ENCODE assay signal across 23 cellular contexts in genomic region chr4:169263791-169264392, GRCh38. TPM values are rescaled to one million over a fixed set of nuclear protein-coding genes. Genes with fewer than 3 reads are reported as not detected.
DNase-seq lines count a peak whose midpoint lies in the region; ATAC-seq and TF ChIP-seq lines count a peak whose summit lies in the region.
"Had no signal": no experiment of that assay in that cellular context is flagged by ENCODE, and none has a peak within 500 bp of the region (broad histone marks: within the 10 kb centered on the region; RNA-seq: fewer than 3 reads in every experiment).

No MANE protein-coding gene starts in this region.

- H3K9me3 ChIP-seq in body of pancreas (no peaks in the 10 kb centered on the region), lung (ENCODE audit: control insufficient read depth in 2 of 2, insufficient read depth in 1 of 2, low read length in 1 of 2) (peaks cover 0 to 2% of the 10 kb centered on the region in 2 donors), transverse colon (no peaks in the 10 kb centered on the region)
- H3K9me3 ChIP-seq: Peyer's patch had no signal

- POLR2A ChIA-PET in RWPE1 (lab: Yijun Ruan, JAX; ENCODE audit: low non-redundant PET): no interaction called here

- TF ChIP-seq CTCF in body of pancreas (IDR thresholded peaks at IDR 0.05) (no peak), lung (IDR thresholded peaks at IDR 0.05; ENCODE audit: control extremely low read depth, extremely low read depth) (no peak), transverse colon (IDR thresholded peaks at IDR 0.05) (no peak), RWPE1 (conservative IDR thresholded peaks at IDR 0.05; ENCODE audit: low read depth) (no peak)

- no peak overlapping the region for H3K27ac Mint-ChIP-seq in activated CD4-positive, alpha-beta T cell treated with anti-CD3 and anti-CD28 coated beads, Interleukin-2, amount 10 ng/mL, durations not matched to agents 24 days and 14 days
- H3K27ac Mint-ChIP-seq: activated CD4-positive, alpha-beta T cell treated with anti-CD3 and anti-CD28 coated beads, Interleukin-2, amount 10 ng/mL, durations not matched to agents 7 days and 5 days; activated CD8-positive, alpha-beta memory T cell treated with anti-CD3 and anti-CD28 coated beads, Interleukin-2, amount 10 ng/mL, durations not matched to agents 7 days and 5 days; activated naive CD4-positive, alpha-beta T cell treated with anti-CD3 and anti-CD28 coated beads, Interleukin-2, amount 10 ng/mL, durations not matched to agents 7 days and 5 days; mesothelial cell of epicardium; nephron progenitor cell; T-helper 1 cell treated with Interleukin-12 subunit alpha and Interleukin-12 subunit beta and Interleukin-4 antibody, amounts not matched to agents 30 μg/mL and 1 μg/mL, for 36 hours had no signal

- H3K36me3 Mint-ChIP-seq in activated CD4-positive, alpha-beta T cell treated with anti-CD3 and anti-CD28 coated beads, Interleukin-2, amount 10 ng/mL, durations not matched to agents 24 days and 14 days (ENCODE audit: low read depth): no peaks in the 10 kb centered on the region
- H3K36me3 Mint-ChIP-seq: activated CD8-positive, alpha-beta memory T cell treated with anti-CD3 and anti-CD28 coated beads, Interleukin-2, amount 10 ng/mL, durations not matched to agents 7 days and 5 days; activated naive CD4-positive, alpha-beta T cell treated with anti-CD3 and anti-CD28 coated beads, Interleukin-2, amount 10 ng/mL, durations not matched to agents 7 days and 5 days had no signal

- peaks cover 46% of the 10 kb centered on the region for H3K27me3 Mint-ChIP-seq in activated CD4-positive, alpha-beta T cell treated with anti-CD3 and anti-CD28 coated beads, Interleukin-2, amount 10 ng/mL, durations not matched to agents 24 days and 14 days

- WGBS in body of pancreas, 2 donors: 56 to 77% methylated on average over 1 of the region's 1 CpG
- 40 to 68% methylated on average over 1 of the region's 1 CpG for WGBS in lung, 2 donors
- 71 to 75% methylated on average over 1 of the region's 1 CpG for WGBS in transverse colon (ENCODE audit: low coverage in 1 of 2), 2 donors

- no peaks in the 10 kb centered on the region for H3K27me3 ChIP-seq in body of pancreas
- H3K27me3 ChIP-seq in lung (ENCODE audit: control insufficient read depth, insufficient read depth): no peaks in the 10 kb centered on the region
- no peaks in the 10 kb centered on the region for H3K27me3 ChIP-seq in transverse colon
- H3K27me3 ChIP-seq: cardiac muscle cell, Peyer's patch had no signal

- H3K36me3 ChIP-seq in body of pancreas (replicated peaks in 1 of 2; ENCODE audit: insufficient read depth in 1 of 2, low read depth in 2 of 2) (no peaks in the 10 kb centered on the region), lung (ENCODE audit: control insufficient read depth in 2 of 2, insufficient read depth in 2 of 2, low read length in 2 of 2) (no peaks in the 10 kb centered on the region), transverse colon (no peaks in the 10 kb centered on the region)
- H3K36me3 ChIP-seq: cardiac muscle cell had no signal

- H3K4me1 ChIP-seq in body of pancreas (peaks cover 65% of the 10 kb centered on the region), lung (ENCODE audit: control insufficient read depth in 2 of 2, insufficient read depth in 2 of 2, low read length in 2 of 2) (peaks cover 16 to 24% of the 10 kb centered on the region in 2 donors), transverse colon (peaks cover 5 to 95% (median 36%) of the 10 kb centered on the region in 4 donors)
- H3K4me1 ChIP-seq: parathyroid adenoma had no signal

- ATAC-seq in body of pancreas: peak; percentile 33
- ATAC-seq in lung (ENCODE audit: insufficient read depth, low FRiP score): peak; percentile 60
- ATAC-seq in HG03342 (IDR thresholded peaks at IDR 0.05; ENCODE audit: unreplicated experiment): no peak
- ATAC-seq: activated CD8-positive, alpha-beta memory T cell treated with anti-CD3 and anti-CD28 coated beads, Interleukin-2, amount 10 ng/mL, durations not matched to agents 7 days and 5 days; sciatic nerve had no signal

- no peaks in the 10 kb centered on the region for H3K9me3 Mint-ChIP-seq in activated CD4-positive, alpha-beta T cell treated with anti-CD3 and anti-CD28 coated beads, Interleukin-2, amount 10 ng/mL, durations not matched to agents 24 days and 14 days
- H3K9me3 Mint-ChIP-seq: activated CD4-positive, alpha-beta T cell treated with anti-CD3 and anti-CD28 coated beads, Interleukin-2, amount 10 ng/mL, durations not matched to agents 7 days and 5 days; activated naive CD4-positive, alpha-beta T cell treated with anti-CD3 and anti-CD28 coated beads, Interleukin-2, amount 10 ng/mL, durations not matched to agents 7 days and 5 days; mesothelial cell of epicardium; T-helper 1 cell treated with Interleukin-12 subunit alpha and Interleukin-12 subunit beta and Interleukin-4 antibody, amounts not matched to agents 30 μg/mL and 1 μg/mL, for 36 hours had no signal

- no peak overlapping the region for H3K4me3 ChIP-seq in body of pancreas
- no peak overlapping the region for H3K4me3 ChIP-seq in lung
- H3K4me3 ChIP-seq in transverse colon: no peak overlapping the region
- H3K4me3 ChIP-seq: cardiac muscle cell, Peyer's patch had no signal

- in situ Hi-C loops in transverse colon (cut with MboI; ENCODE audit: low pct_ligation_motif_present in 1 of 4, low pct_unique_long_range_greater_than_20kb in 1 of 4, low sequenced_read_pairs in 3 of 4): no loop called here

- TF ChIP-seq POLR2A in body of pancreas (IDR thresholded peaks at IDR 0.05) (no peak), transverse colon (IDR thresholded peaks at IDR 0.05) (peak; percentile 17)

- intact Hi-C loops in activated CD4-positive, alpha-beta T cell treated with anti-CD3 and anti-CD28 coated beads, Interleukin-2, amount 10 ng/mL, durations not matched to agents 24 days and 14 days (cut with micrococcal nuclease): no loop called here
- intact Hi-C loops in body of pancreas (cut with DNase I): no loop called here
- intact Hi-C loops in transverse colon (cut with DNase I; ENCODE audit: low total_unique reads): no loop called here

- H3K4me1 Mint-ChIP-seq in activated CD4-positive, alpha-beta T cell treated with anti-CD3 and anti-CD28 coated beads, Interleukin-2, amount 10 ng/mL, durations not matched to agents 24 days and 14 days: no peaks in the 10 kb centered on the region
- H3K4me1 Mint-ChIP-seq: activated CD4-positive, alpha-beta T cell treated with anti-CD3 and anti-CD28 coated beads, Interleukin-2, amount 10 ng/mL, durations not matched to agents 7 days and 5 days; activated CD8-positive, alpha-beta memory T cell treated with anti-CD3 and anti-CD28 coated beads, Interleukin-2, amount 10 ng/mL, durations not matched to agents 7 days and 5 days; activated naive CD4-positive, alpha-beta T cell treated with anti-CD3 and anti-CD28 coated beads, Interleukin-2, amount 10 ng/mL, durations not matched to agents 7 days and 5 days had no signal

- no peak for TF ChIP-seq EP300 in transverse colon (IDR thresholded peaks at IDR 0.05; ENCODE audit: low read depth)

- H3K27ac ChIP-seq in body of pancreas (peak overlapping the region in 1 of 4 donors; percentile 20), lung (ENCODE audit: low read depth in 1 of 2, low read length in 1 of 2) (peak overlapping the region; percentile 22 to 28), transverse colon (peak overlapping the region; percentile 57 to 78 (median 68)), RWPE1 (no peak overlapping the region)
- H3K27ac ChIP-seq: cardiac muscle cell, parathyroid adenoma had no signal

- DNase-seq in activated CD4-positive, alpha-beta T cell treated with anti-CD3 and anti-CD28 coated beads, Interleukin-2, amount 10 ng/mL, durations not matched to agents 24 days and 14 days: peak; percentile 42
- no peak for DNase-seq in activated CD4-positive, alpha-beta T cell treated with anti-CD3 and anti-CD28 coated beads for 4 hours
- peak; percentile 26 to 54 (median 30) for DNase-seq in body of pancreas
- peak; percentile 80 for DNase-seq in lung (ENCODE audit: low spot score)
- DNase-seq in transverse colon: peak; percentile 83
- no peak for DNase-seq in RWPE1 (ENCODE audit: low spot score)
- no peak for DNase-seq in activated CD8-positive, alpha-beta memory T cell treated with anti-CD3 and anti-CD28 coated beads, Interleukin-2, amount 50 U/mL, for 4 hours
- DNase-seq: activated CD4-positive, alpha-beta T cell treated with anti-CD3 and anti-CD28 coated beads, Interleukin-2, amount 10 ng/mL, durations not matched to agents 7 days and 5 days; activated CD8-positive, alpha-beta memory T cell treated with anti-CD3 and anti-CD28 coated beads, Interleukin-2, amount 10 ng/mL, durations not matched to agents 7 days and 5 days; activated naive CD4-positive, alpha-beta T cell treated with anti-CD3 and anti-CD28 coated beads, Interleukin-2, amount 10 ng/mL, durations not matched to agents 7 days and 5 days; amygdala; Karpas-422; NCI-H1048; NCI-H187; NCI-H526; nephron progenitor cell had no signal

- CTCF ChIA-PET in RWPE1 (lab: Yijun Ruan, JAX): no interaction called here

- H3K4me3 Mint-ChIP-seq in activated CD4-positive, alpha-beta T cell treated with anti-CD3 and anti-CD28 coated beads, Interleukin-2, amount 10 ng/mL, durations not matched to agents 24 days and 14 days: no peak overlapping the region
- H3K4me3 Mint-ChIP-seq: activated CD4-positive, alpha-beta T cell treated with anti-CD3 and anti-CD28 coated beads, Interleukin-2, amount 10 ng/mL, durations not matched to agents 7 days and 5 days; activated CD8-positive, alpha-beta memory T cell treated with anti-CD3 and anti-CD28 coated beads, Interleukin-2, amount 10 ng/mL, durations not matched to agents 7 days and 5 days; activated naive CD4-positive, alpha-beta T cell treated with anti-CD3 and anti-CD28 coated beads, Interleukin-2, amount 10 ng/mL, durations not matched to agents 7 days and 5 days; mesothelial cell of epicardium; nephron progenitor cell; T-helper 1 cell treated with Interleukin-12 subunit alpha and Interleukin-12 subunit beta and Interleukin-4 antibody, amounts not matched to agents 30 μg/mL and 1 μg/mL, for 36 hours had no signal

RNA-seq across cellular contexts. Expression of gene SH3RF1, which starts 6.9 kb away (rescaled TPM):
- total RNA-seq in activated CD4-positive, alpha-beta T cell treated with anti-CD3 and anti-CD28 coated beads, Interleukin-2, amount 10 ng/mL, durations not matched to agents 24 days and 14 days: 0.66 and 0.68 TPM in 2 replicates
- total RNA-seq in body of pancreas: 10 to 100 TPM; 17.1 to 17.4 TPM
- total RNA-seq in lung: 10 to 100 TPM; 26.0 to 33.1 TPM
- 1 to 10 TPM; 5.3 to 6.6 TPM for polyA plus RNA-seq in lung
- 10 to 100 TPM; 49.0 to 63.4 (median 54.3) TPM for total RNA-seq in transverse colon

Comparison
In these comparisons a context has a peak if more than half of its experiments do, and no peak if none do; other contexts are left out.
1. DNase-seq: peak in activated CD4-positive, alpha-beta T cell treated with anti-CD3 and anti-CD28 coated beads, Interleukin-2, amount 10 ng/mL, durations not matched to agents 24 days and 14 days (single experiment), body of pancreas (4 of 4), lung (single experiment) and transverse colon (single experiment); none in activated CD4-positive, alpha-beta T cell treated with anti-CD3 and anti-CD28 coated beads for 4 hours (0 of 2), RWPE1 (single experiment) and activated CD8-positive, alpha-beta memory T cell treated with anti-CD3 and anti-CD28 coated beads, Interleukin-2, amount 50 U/mL, for 4 hours (single experiment).
2. RNA of gene SH3RF1, which starts 6.9 kb away (total RNA-seq): 49.0 to 63.4 TPM in transverse colon, 26.0 to 33.1 TPM in lung and 17.1 to 17.4 TPM in body of pancreas; 0.66 to 0.68 TPM in activated CD4-positive, alpha-beta T cell treated with anti-CD3 and anti-CD28 coated beads, Interleukin-2, amount 10 ng/mL, durations not matched to agents 24 days and 14 days; every median in the first group is over 10 times any median in the second.